8 cellular contexts compared by ENCODE assay signal in the genomic region with DNA sequence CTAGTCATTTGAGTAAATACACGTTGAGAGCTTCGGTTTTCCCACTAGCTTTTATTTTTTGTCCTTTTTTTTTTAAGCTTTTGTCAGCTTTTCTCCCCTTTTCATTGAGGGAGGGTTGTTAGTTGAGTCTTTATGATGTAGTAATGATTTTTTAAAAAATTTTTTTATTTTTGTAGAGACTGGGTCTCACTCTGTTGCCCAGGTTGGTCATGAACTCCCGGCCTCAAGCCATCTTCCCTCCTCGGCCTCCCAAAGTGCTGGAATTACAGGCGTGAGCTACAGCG. TPM values are rescaled to one million over a fixed set of nuclear protein-coding genes. Genes with fewer than 3 reads are reported as not detected.
DNase-seq lines count a peak whose midpoint lies in the region; ATAC-seq and TF ChIP-seq lines count a peak whose summit lies in the region.

No MANE protein-coding gene starts in this region.

- intact Hi-C loops in psoas muscle (cut with DNase I): loop anchor here (2.0 to 10.0 kb wide), 3 partner anchors 29 to 113 kb away; a partner anchor contains a TSS

- 11 to 14% (median 12%) methylated on average over 6 of the region's 6 CpGs for WGBS in psoas muscle, 3 donors

- H3K4me3 ChIP-seq in RWPE2 (ENCODE audit: severe bottlenecking) (peak overlapping the region; percentile 91), fibroblast of mammary gland (ENCODE audit: control insufficient read depth, low read depth, low read length) (peak overlapping the region; percentile 87), psoas muscle (peak overlapping the region; percentile 100)

- 0 out of 2 replicates have a peak, but pooled peaks cover 5% of the 10 kb centered on the region for H3K36me3 ChIP-seq in RWPE2 (ENCODE audit: low read depth)
- H3K36me3 ChIP-seq in psoas muscle (ENCODE audit: insufficient read depth in 1 of 2, low read depth in 1 of 2): peaks cover 0 to 19% of the 10 kb centered on the region in 2 donors

- H3K27ac ChIP-seq in RWPE2 (ENCODE audit: poor library complexity, severe bottlenecking): no peak overlapping the region
- H3K27ac ChIP-seq in psoas muscle: peak overlapping the region; percentile 82

- TF ChIP-seq CTCF in RWPE2 (IDR thresholded peaks at IDR 0.05; ENCODE audit: poor library complexity, severe bottlenecking) (no peak), fibroblast of mammary gland (conservative IDR thresholded peaks at IDR 0.05; ENCODE audit: control insufficient read depth, insufficient read depth, low read depth, low read length) (no peak), psoas muscle (IDR thresholded peaks at IDR 0.05) (no peak)

- ATAC-seq in RWPE2 (ENCODE audit: low read depth) (no peak), psoas muscle (no peak), GM18858 (IDR thresholded peaks at IDR 0.05; ENCODE audit: unreplicated experiment) (no peak), HG03521 (IDR thresholded peaks at IDR 0.05; ENCODE audit: unreplicated experiment) (no peak)

- no peaks in the 10 kb centered on the region for H3K9me3 ChIP-seq in RWPE2 (ENCODE audit: severe bottlenecking)
- H3K9me3 ChIP-seq in psoas muscle: no peaks in the 10 kb centered on the region

- no peaks in the 10 kb centered on the region for H3K27me3 ChIP-seq in RWPE2 (ENCODE audit: insufficient read depth, poor library complexity, severe bottlenecking)
- no peaks in the 10 kb centered on the region for H3K27me3 ChIP-seq in psoas muscle (ENCODE audit: insufficient read depth in 3 of 3, low read length in 2 of 3)

- peaks cover 3% of the 10 kb centered on the region for H3K4me1 ChIP-seq in RWPE2 (ENCODE audit: insufficient read depth, poor library complexity, severe bottlenecking)
- no peaks in the 10 kb centered on the region for H3K4me1 ChIP-seq in psoas muscle

- DNase-seq in DMS53 treated with DMSO at 0.1 percent for 48 hours (lab: John Stamatoyannopoulos, UW; ENCODE audit: unreplicated experiment) (peak; percentile 1), RWPE2 (ENCODE audit: low spot score) (peak; percentile 11), fibroblast of mammary gland (ENCODE audit: low read depth) (no peak), psoas muscle (no peak), NCI-H526 (lab: John Stamatoyannopoulos, UW) (no peak), NCI-H1694 treated with DMSO at 0.1 percent for 48 hours (lab: John Stamatoyannopoulos, UW) (no peak)

RNA-seq across cellular contexts. Expression of a gene that starts 0.7 kb away (rescaled TPM):
- total RNA-seq in psoas muscle: 1 to 10 TPM; 3.3 to 5.4 (median 4.4) TPM
- 1 to 10 TPM; 3.5 to 9.6 (median 3.6) TPM for polyA plus RNA-seq in psoas muscle

RNA-seq across cellular contexts. Expression of a gene that starts 52.6 kb away (rescaled TPM):
- total RNA-seq in psoas muscle: 10 to 100 TPM in 3 of 4 donors, 1 to 10 TPM in 1; 8.9 to 22.0 (median 12.1) TPM
- 10 to 100 TPM; 13.6 to 18.7 (median 17.0) TPM for polyA plus RNA-seq in psoas muscle

RNA-seq across cellular contexts. Expression of a gene that starts 56.5 kb away (rescaled TPM):
- total RNA-seq in psoas muscle: 1 to 10 TPM; 1.0 to 2.1 (median 1.2) TPM
- polyA plus RNA-seq in psoas muscle: 1 to 10 TPM; 3.1 to 6.3 (median 5.6) TPM

Comparison
In these comparisons a context has a peak if more than half of its experiments do, and no peak if none do; other contexts are left out.
1. DNase-seq: peak in DMS53 treated with DMSO at 0.1 percent for 48 hours (single experiment) and RWPE2 (single experiment); none in fibroblast of mammary gland (single experiment), psoas muscle (0 of 2), NCI-H526 (0 of 2) and NCI-H1694 treated with DMSO at 0.1 percent for 48 hours (single experiment).
2. Peak in every context shown above with its lines, with median percentiles within 50 percentile points of each other: H3K4me3 ChIP-seq.